In genomic region chr7:103325744-103326143, GRCh38 we compare ENCODE assay signal across 17 cellular contexts. TPM values are rescaled to one million over a fixed set of nuclear protein-coding genes. Genes with fewer than 3 reads are reported as not detected.
DNase-seq lines count a peak whose midpoint lies in the region; ATAC-seq lines count a peak whose summit lies in the region.
"Had no signal": no experiment of that assay in that cellular context is flagged by ENCODE, and none has a peak within 500 bp of the region (broad histone marks: within the 10 kb centered on the region; RNA-seq: fewer than 3 reads in every experiment).

No MANE protein-coding gene starts in this region.

- POLR2A ChIA-PET in activated CD4-positive, alpha-beta T cell treated with anti-CD3 and anti-CD28 coated beads for 36 hours (lab: Charles Lee) = no interaction called here

- no peak overlapping the region for H3K18ac ChIP-seq in neuronal stem cell (ENCODE audit: low read length)

- H3K27me3 ChIP-seq in neuronal stem cell (ENCODE audit: control insufficient read depth in 3 of 3, insufficient read depth in 3 of 3, low read depth in 1 of 3, low read length in 3 of 3) = no peaks in the 10 kb centered on the region
- H3K27me3 ChIP-seq: BLaER1 had no signal

- H3K9ac ChIP-seq in neuronal stem cell (ENCODE audit: low read depth, low read length, poor library complexity) = no peak overlapping the region
- H3K9ac ChIP-seq: BLaER1, GM23248 had no signal

- H3K14ac ChIP-seq in neuronal stem cell (ENCODE audit: low read length) = no peak overlapping the region

- peaks cover 10 to 73% of the 10 kb centered on the region in 2 donors for H3K36me3 ChIP-seq in neuronal stem cell (replicated peaks in 1 of 2; ENCODE audit: control insufficient read depth in 2 of 2, insufficient read depth in 2 of 2, low read length in 2 of 2)

- peak; percentile 18 for DNase-seq in activated CD4-positive, alpha-beta T cell treated with anti-CD3 and anti-CD28 coated beads for 36 hours
- no peak for DNase-seq in activated CD4-positive, alpha-beta T cell treated with anti-CD3 and anti-CD28 coated beads for 4 hours
- no peak for DNase-seq in activated naive CD4-positive, alpha-beta T cell treated with anti-CD3 and anti-CD28 coated beads, Interleukin-2, amount 10 ng/mL, durations not matched to agents 7 days and 5 days
- DNase-seq in stimulated activated effector memory CD8-positive, alpha-beta T cell treated with anti-CD3 and anti-CD28 coated beads, Interleukin-12 subunit alpha, Interleukin-12 subunit beta, amount 100 ng/mL, for 72 hours (ENCODE audit: low spot score in 2 of 2) = no peak
- no peak for DNase-seq in neuronal stem cell (ENCODE audit: low spot score)
- DNase-seq: DND-41, GDM1, GM23248, NCI-H1048, NCI-H146, NCI-H2081, NCI-H748 treated with DMSO at 0.1 percent for 48 hours had no signal

- H3K4me2 ChIP-seq in neuronal stem cell (ENCODE audit: insufficient read depth, low read length, poor library complexity, severe bottlenecking) = no peak overlapping the region
- H3K4me2 ChIP-seq: BLaER1 had no signal

- H3K23ac ChIP-seq in neuronal stem cell (ENCODE audit: low read depth, low read length, poor library complexity) = no peak overlapping the region

- no peak overlapping the region for H3K4me3 ChIP-seq in neuronal stem cell (ENCODE audit: low read length in 2 of 2)
- H3K4me3 ChIP-seq: BLaER1, GM12878, GM23248 had no signal

- H3K4me1 ChIP-seq in neuronal stem cell (ENCODE audit: control insufficient read depth in 2 of 2, insufficient read depth in 1 of 2, low read depth in 1 of 2, low read length in 2 of 2) = no peaks in the 10 kb centered on the region
- H3K4me1 ChIP-seq: BLaER1 had no signal

- H3K4me3 Mint-ChIP-seq in activated CD4-positive, alpha-beta T cell treated with anti-CD3 and anti-CD28 coated beads for 36 hours = no peak overlapping the region
- H3K4me3 Mint-ChIP-seq in activated naive CD4-positive, alpha-beta T cell treated with anti-CD3 and anti-CD28 coated beads, Interleukin-2, amount 50 U/mL, for 24 hours = peak overlapping the region; percentile 3
- no peak overlapping the region for H3K4me3 Mint-ChIP-seq in activated naive CD4-positive, alpha-beta T cell treated with anti-CD3 and anti-CD28 coated beads, Interleukin-2, amount 10 ng/mL, durations not matched to agents 7 days and 5 days
- H3K4me3 Mint-ChIP-seq in activated T-helper 17 cell treated with anti-CD3 and anti-CD28 coated beads, Interleukin-2, amount 50 U/mL, for 72 hours = no peak overlapping the region
- H3K4me3 Mint-ChIP-seq in stimulated activated effector memory CD8-positive, alpha-beta T cell treated with anti-CD3 and anti-CD28 coated beads, Interleukin-12 subunit alpha, Interleukin-12 subunit beta, amount 100 ng/mL, for 72 hours = no peak overlapping the region

- H2BK12ac ChIP-seq in neuronal stem cell (ENCODE audit: low read length) = no peak overlapping the region

- intact Hi-C loops in activated CD4-positive, alpha-beta T cell treated with anti-CD3 and anti-CD28 coated beads for 36 hours (cut with DNase I, micrococcal nuclease) = loop anchor here in 1 of 2 experiments (1.0 to 2.0 kb wide), 2 partner anchors 17 to 19 kb away; partner anchors contain the start of gene DNAJC2

- H3K4ac ChIP-seq in neuronal stem cell (ENCODE audit: low read length) = no peak overlapping the region

- no peaks in the 10 kb centered on the region for H3K79me1 ChIP-seq in neuronal stem cell (ENCODE audit: low read depth, low read length)

- no peak overlapping the region for H2BK15ac ChIP-seq in neuronal stem cell (ENCODE audit: low read length)

- no peak overlapping the region for H4K8ac ChIP-seq in neuronal stem cell (ENCODE audit: low read depth, low read length)

- ATAC-seq in activated CD4-positive, alpha-beta T cell treated with anti-CD3 and anti-CD28 coated beads for 36 hours = peak; percentile 93
- peak; percentile 48 for ATAC-seq in activated T-helper 17 cell treated with anti-CD3 and anti-CD28 coated beads, Interleukin-2, amount 50 U/mL, for 72 hours (replicated peaks)
- ATAC-seq in stimulated activated effector memory CD8-positive, alpha-beta T cell treated with anti-CD3 and anti-CD28 coated beads, Interleukin-12 subunit alpha, Interleukin-12 subunit beta, amount 100 ng/mL, for 72 hours = no peak
- no peak for ATAC-seq in HG03354 (IDR thresholded peaks at IDR 0.05; ENCODE audit: poor library complexity, severe bottlenecking, unreplicated experiment)
- ATAC-seq: GM12878 had no signal

- H3K9me3 Mint-ChIP-seq in activated CD4-positive, alpha-beta T cell treated with anti-CD3 and anti-CD28 coated beads for 36 hours (ENCODE audit: low read depth) = no peaks in the 10 kb centered on the region
- H3K9me3 Mint-ChIP-seq in activated naive CD4-positive, alpha-beta T cell treated with anti-CD3 and anti-CD28 coated beads, Interleukin-2, amount 50 U/mL, for 24 hours = no peaks in the 10 kb centered on the region
- no peaks in the 10 kb centered on the region for H3K9me3 Mint-ChIP-seq in activated naive CD4-positive, alpha-beta T cell treated with anti-CD3 and anti-CD28 coated beads, Interleukin-2, amount 10 ng/mL, durations not matched to agents 7 days and 5 days
- H3K9me3 Mint-ChIP-seq in activated T-helper 17 cell treated with anti-CD3 and anti-CD28 coated beads, Interleukin-2, amount 50 U/mL, for 72 hours = no peaks in the 10 kb centered on the region
- H3K9me3 Mint-ChIP-seq in stimulated activated effector memory CD8-positive, alpha-beta T cell treated with anti-CD3 and anti-CD28 coated beads, Interleukin-12 subunit alpha, Interleukin-12 subunit beta, amount 100 ng/mL, for 72 hours = no peaks in the 10 kb centered on the region

- peak overlapping the region; percentile 86 for H3K27ac Mint-ChIP-seq in activated CD4-positive, alpha-beta T cell treated with anti-CD3 and anti-CD28 coated beads for 36 hours
- H3K27ac Mint-ChIP-seq in activated naive CD4-positive, alpha-beta T cell treated with anti-CD3 and anti-CD28 coated beads, Interleukin-2, amount 50 U/mL, for 24 hours = peak overlapping the region; percentile 92
- no peak overlapping the region for H3K27ac Mint-ChIP-seq in activated naive CD4-positive, alpha-beta T cell treated with anti-CD3 and anti-CD28 coated beads, Interleukin-2, amount 10 ng/mL, durations not matched to agents 7 days and 5 days
- H3K27ac Mint-ChIP-seq in activated T-helper 17 cell treated with anti-CD3 and anti-CD28 coated beads, Interleukin-2, amount 50 U/mL, for 72 hours = peak overlapping the region; percentile 28
- H3K27ac Mint-ChIP-seq in stimulated activated effector memory CD8-positive, alpha-beta T cell treated with anti-CD3 and anti-CD28 coated beads, Interleukin-12 subunit alpha, Interleukin-12 subunit beta, amount 100 ng/mL, for 72 hours = peak overlapping the region; percentile 71

- no peak overlapping the region for H2BK5ac ChIP-seq in neuronal stem cell (ENCODE audit: low read length)

- CTCF ChIA-PET in activated CD4-positive, alpha-beta T cell treated with anti-CD3 and anti-CD28 coated beads for 36 hours (lab: Charles Lee) = interaction anchor here (0.6 to 1.7 kb wide), 2 partner anchors 15 to 19 kb away, joined by 4 to 5 read pairs; no protein-coding TSS in a partner anchor
- CTCF ChIA-PET in activated naive CD4-positive, alpha-beta T cell treated with anti-CD3 and anti-CD28 coated beads, Interleukin-2, amount 10 ng/mL, durations not matched to agents 7 days and 5 days (lab: Charles Lee) = no interaction called here

- H3K4me1 Mint-ChIP-seq in activated CD4-positive, alpha-beta T cell treated with anti-CD3 and anti-CD28 coated beads for 36 hours = peaks cover 23% of the 10 kb centered on the region
- H3K4me1 Mint-ChIP-seq in activated naive CD4-positive, alpha-beta T cell treated with anti-CD3 and anti-CD28 coated beads, Interleukin-2, amount 50 U/mL, for 24 hours = peaks cover 30% of the 10 kb centered on the region
- H3K4me1 Mint-ChIP-seq in activated naive CD4-positive, alpha-beta T cell treated with anti-CD3 and anti-CD28 coated beads, Interleukin-2, amount 10 ng/mL, durations not matched to agents 7 days and 5 days = no peaks in the 10 kb centered on the region
- H3K4me1 Mint-ChIP-seq in activated T-helper 17 cell treated with anti-CD3 and anti-CD28 coated beads, Interleukin-2, amount 50 U/mL, for 72 hours = no peaks in the 10 kb centered on the region
- H3K4me1 Mint-ChIP-seq in stimulated activated effector memory CD8-positive, alpha-beta T cell treated with anti-CD3 and anti-CD28 coated beads, Interleukin-12 subunit alpha, Interleukin-12 subunit beta, amount 100 ng/mL, for 72 hours = no peaks in the 10 kb centered on the region

- H3K36me3 Mint-ChIP-seq in activated CD4-positive, alpha-beta T cell treated with anti-CD3 and anti-CD28 coated beads for 36 hours (ENCODE audit: low read depth) = peaks cover 32% of the 10 kb centered on the region
- peaks cover 9% of the 10 kb centered on the region for H3K36me3 Mint-ChIP-seq in activated naive CD4-positive, alpha-beta T cell treated with anti-CD3 and anti-CD28 coated beads, Interleukin-2, amount 50 U/mL, for 24 hours
- H3K36me3 Mint-ChIP-seq in activated naive CD4-positive, alpha-beta T cell treated with anti-CD3 and anti-CD28 coated beads, Interleukin-2, amount 10 ng/mL, durations not matched to agents 7 days and 5 days = peaks cover 32% of the 10 kb centered on the region
- H3K36me3 Mint-ChIP-seq in activated T-helper 17 cell treated with anti-CD3 and anti-CD28 coated beads, Interleukin-2, amount 50 U/mL, for 72 hours (ENCODE audit: low read depth) = peaks cover 92% of the 10 kb centered on the region
- H3K36me3 Mint-ChIP-seq in stimulated activated effector memory CD8-positive, alpha-beta T cell treated with anti-CD3 and anti-CD28 coated beads, Interleukin-12 subunit alpha, Interleukin-12 subunit beta, amount 100 ng/mL, for 72 hours = peaks cover 93% of the 10 kb centered on the region

- H3K9me3 ChIP-seq in neuronal stem cell (replicated peaks in 1 of 2; ENCODE audit: control insufficient read depth in 2 of 2, insufficient read depth in 1 of 2, low read depth in 1 of 2, low read length in 2 of 2) = no peaks in the 10 kb centered on the region
- H3K9me3 ChIP-seq: BLaER1 had no signal

- H3K27me3 Mint-ChIP-seq in activated CD4-positive, alpha-beta T cell treated with anti-CD3 and anti-CD28 coated beads for 36 hours = no peaks in the 10 kb centered on the region
- no peaks in the 10 kb centered on the region for H3K27me3 Mint-ChIP-seq in activated naive CD4-positive, alpha-beta T cell treated with anti-CD3 and anti-CD28 coated beads, Interleukin-2, amount 50 U/mL, for 24 hours
- H3K27me3 Mint-ChIP-seq in activated naive CD4-positive, alpha-beta T cell treated with anti-CD3 and anti-CD28 coated beads, Interleukin-2, amount 10 ng/mL, durations not matched to agents 7 days and 5 days = no peaks in the 10 kb centered on the region
- H3K27me3 Mint-ChIP-seq in activated T-helper 17 cell treated with anti-CD3 and anti-CD28 coated beads, Interleukin-2, amount 50 U/mL, for 72 hours = no peaks in the 10 kb centered on the region

- H2AK5ac ChIP-seq in neuronal stem cell (ENCODE audit: low read depth, low read length) = no peak overlapping the region

- no peak overlapping the region for H4K91ac ChIP-seq in neuronal stem cell (ENCODE audit: low read depth, low read length, poor library complexity)

- WGBS in neuronal stem cell (ENCODE audit: extremely low coverage in 2 of 2, insufficient read length in 2 of 2, insufficient replicate concordance in 1 of 2), 2 donors = no CpG with 5 or more reads among the region's 8 CpGs

- no peak overlapping the region for H3K27ac ChIP-seq in neuronal stem cell (replicated peaks; ENCODE audit: low read length)
- H3K27ac ChIP-seq: BLaER1, GM23248 had no signal

- H2BK120ac ChIP-seq in neuronal stem cell (ENCODE audit: low read depth, low read length) = no peak overlapping the region

- H2AFZ ChIP-seq in neuronal stem cell (ENCODE audit: low read length) = no peak overlapping the region
- H2AFZ ChIP-seq: GM23248 had no signal

RNA-seq across cellular contexts. Expression of gene DNAJC2, which starts 18.8 kb away (rescaled TPM):
- total RNA-seq in activated CD4-positive, alpha-beta T cell treated with anti-CD3 and anti-CD28 coated beads for 36 hours = 10 to 100 TPM; 50.0 to 56.2 TPM
- total RNA-seq in activated T-helper 17 cell treated with anti-CD3 and anti-CD28 coated beads, Interleukin-2, amount 50 U/mL, for 72 hours = 10 to 100 TPM; 28.8 to 44.0 TPM
- polyA plus RNA-seq in neuronal stem cell (2013, experiment 1 of 2) = 39.0 TPM
- polyA plus RNA-seq in neuronal stem cell (2013, experiment 2 of 2) = 41.5 TPM

RNA-seq across cellular contexts. Expression of gene PSMC2, which starts 21.7 kb away (rescaled TPM):
- 100 to 1,000 TPM; 145 to 161 TPM for total RNA-seq in activated CD4-positive, alpha-beta T cell treated with anti-CD3 and anti-CD28 coated beads for 36 hours
- 100 to 1,000 TPM; 111 to 180 TPM for total RNA-seq in activated T-helper 17 cell treated with anti-CD3 and anti-CD28 coated beads, Interleukin-2, amount 50 U/mL, for 72 hours
- 97.7 TPM for polyA plus RNA-seq in neuronal stem cell (2013, experiment 1 of 2)
- polyA plus RNA-seq in neuronal stem cell (2013, experiment 2 of 2) = 99.3 TPM

RNA-seq across cellular contexts. Expression of gene PMPCB, which starts 28.5 kb away (rescaled TPM):
- 10 to 100 TPM; 70.7 to 86.9 TPM for total RNA-seq in activated CD4-positive, alpha-beta T cell treated with anti-CD3 and anti-CD28 coated beads for 36 hours
- total RNA-seq in activated T-helper 17 cell treated with anti-CD3 and anti-CD28 coated beads, Interleukin-2, amount 50 U/mL, for 72 hours = 10 to 100 TPM; 76.6 to 82.0 TPM
- polyA plus RNA-seq in neuronal stem cell (2013, experiment 1 of 2) = 69.5 TPM
- polyA plus RNA-seq in neuronal stem cell (2013, experiment 2 of 2) = 69.9 TPM

Comparison
In these comparisons a context has a peak if more than half of its experiments do, and no peak if none do; other contexts are left out.
1. ATAC-seq: peak in activated CD4-positive, alpha-beta T cell treated with anti-CD3 and anti-CD28 coated beads for 36 hours (single experiment) and activated T-helper 17 cell treated with anti-CD3 and anti-CD28 coated beads, Interleukin-2, amount 50 U/mL, for 72 hours (single experiment); none in stimulated activated effector memory CD8-positive, alpha-beta T cell treated with anti-CD3 and anti-CD28 coated beads, Interleukin-12 subunit alpha, Interleukin-12 subunit beta, amount 100 ng/mL, for 72 hours (single experiment) and HG03354 (single experiment).